ENCODE assay signal across 24 cellular contexts in the genomic region with DNA sequence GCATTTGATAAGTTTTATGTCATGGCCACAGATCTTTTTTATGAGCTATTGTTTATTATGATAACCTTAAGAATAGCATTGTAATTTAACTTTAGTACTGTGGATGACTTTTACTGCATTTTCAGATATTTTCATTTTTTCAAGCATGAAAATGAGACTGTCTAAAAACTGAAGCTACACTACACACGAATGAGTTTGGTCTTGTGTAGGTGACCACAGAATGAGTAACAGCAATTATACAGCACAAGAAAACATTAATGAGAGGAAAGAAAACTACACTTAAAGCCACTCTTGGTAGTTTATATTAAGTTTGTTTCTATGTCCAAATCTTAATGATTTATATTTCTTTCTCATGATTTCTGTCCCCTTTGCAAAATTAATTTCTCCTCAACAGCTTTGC.
DNase-seq lines count a peak whose midpoint lies in the region; ATAC-seq and TF ChIP-seq lines count a peak whose summit lies in the region.
"Had no signal": no experiment of that assay in that cellular context is flagged by ENCODE, and none has a peak within 500 bp of the region (broad histone marks: within the 10 kb centered on the region; RNA-seq: fewer than 3 reads in every experiment).

No MANE protein-coding gene starts in this region.

- H3K4me1 ChIP-seq in foreskin keratinocyte (peaks cover 9% of the 10 kb centered on the region), Peyer's patch (no peaks in the 10 kb centered on the region), left lung (no peaks in the 10 kb centered on the region)

- CTCF ChIA-PET in HEK293T (lab: Yijun Ruan, JAX) = interaction anchor here (0.7 kb wide), 1 partner anchor 269 kb away, joined by 3 read pairs; no protein-coding TSS in a partner anchor

- H3K4me3 ChIP-seq in Peyer's patch = no peak overlapping the region
- H3K4me3 ChIP-seq in left lung = no peak overlapping the region

- H3K27me3 ChIP-seq in foreskin keratinocyte = no peaks in the 10 kb centered on the region
- no peaks in the 10 kb centered on the region for H3K27me3 ChIP-seq in Peyer's patch
- H3K27me3 ChIP-seq in left lung = no peaks in the 10 kb centered on the region
- H3K27me3 ChIP-seq: BE2C had no signal

- POLR2A ChIA-PET in HEK293T (lab: Yijun Ruan, JAX) = no interaction called here

- no peaks in the 10 kb centered on the region for H3K9me3 ChIP-seq in Peyer's patch
- H3K9me3 ChIP-seq in left lung = no peaks in the 10 kb centered on the region
- H3K9me3 ChIP-seq: BE2C had no signal

- H3K36me3 ChIP-seq in Peyer's patch (no peaks in the 10 kb centered on the region), left lung (no peaks in the 10 kb centered on the region)
- H3K36me3 ChIP-seq: BE2C had no signal

- TF ChIP-seq POLR2A in Peyer's patch (IDR thresholded peaks at IDR 0.05) = no peak

- peak; percentile 17 for DNase-seq in Daoy (ENCODE audit: low read depth)
- DNase-seq in HEK293T (ENCODE audit: extremely low spot score) = no peak
- peak; percentile 7 for DNase-seq in astrocyte of the hippocampus (ENCODE audit: low read depth, low spot score)
- DNase-seq in foreskin keratinocyte = peak in 1 of 2 donors; percentile 36
- no peak for DNase-seq in Peyer's patch
- DNase-seq in middle frontal gyrus (ENCODE audit: extremely low spot score, low spot score) = no peak
- DNase-seq in RPMI8226 = no peak
- no peak for DNase-seq in left lung
- DNase-seq: 8988T; ACHN; BE2C; CD8-positive, alpha-beta memory T cell; DMS 273 treated with DMSO at 0.1 percent for 48 hours; DMS79 treated with DMSO at 0.1 percent for 48 hours; H7; HFFc6; KG1; NCI-H1092; NCI-H1436; NCI-H187; NCI-H2081 treated with DMSO at 0.1 percent for 48 hours; NCI-H524; NCI-H774; Right ventricle myocardium superior had no signal

- H3K27ac ChIP-seq in foreskin keratinocyte (no peak overlapping the region), Peyer's patch (no peak overlapping the region), left lung (no peak overlapping the region)

- no peak for TF ChIP-seq CTCF in foreskin keratinocyte (conservative IDR thresholded peaks at IDR 0.05)
- no peak for TF ChIP-seq CTCF in Peyer's patch (IDR thresholded peaks at IDR 0.05)
- no peak for TF ChIP-seq CTCF in left lung (IDR thresholded peaks at IDR 0.05)

- intact Hi-C loops in left lung (cut with DNase I) = no loop called here

- ATAC-seq in foreskin keratinocyte = peak; percentile 69
- ATAC-seq in left lung = no peak

TF ChIP-seq in HEK293T, 16 proteins besides CTCF, POLR2A, EP300 and RAD21:
- TF ChIP-seq L3MBTL2 (conservative IDR thresholded peaks at IDR 0.05) (no peak), FOXK2 (IDR thresholded peaks at IDR 0.05) (no peak), NFRKB (IDR thresholded peaks at IDR 0.05) (no peak)
- TF ChIP-seq, protein P1, sequence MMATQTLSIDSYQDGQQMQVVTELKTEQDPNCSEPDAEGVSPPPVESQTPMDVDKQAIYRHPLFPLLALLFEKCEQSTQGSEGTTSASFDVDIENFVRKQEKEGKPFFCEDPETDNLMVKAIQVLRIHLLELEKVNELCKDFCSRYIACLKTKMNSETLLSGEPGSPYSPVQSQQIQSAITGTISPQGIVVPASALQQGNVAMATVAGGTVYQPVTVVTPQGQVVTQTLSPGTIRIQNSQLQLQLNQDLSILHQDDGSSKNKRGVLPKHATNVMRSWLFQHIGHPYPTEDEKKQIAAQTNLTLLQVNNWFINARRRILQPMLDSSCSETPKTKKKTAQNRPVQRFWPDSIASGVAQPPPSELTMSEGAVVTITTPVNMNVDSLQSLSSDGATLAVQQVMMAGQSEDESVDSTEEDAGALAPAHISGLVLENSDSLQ (IDR thresholded peaks at IDR 0.05) = peak; percentile 71

Comparison
In these comparisons a context has a peak if more than half of its experiments do, and no peak if none do; other contexts are left out.
1. DNase-seq: peak in Daoy (single experiment) and astrocyte of the hippocampus (single experiment); none in HEK293T (single experiment), Peyer's patch (0 of 3), middle frontal gyrus (single experiment), RPMI8226 (single experiment) and left lung (0 of 2).